In the genomic region with DNA sequence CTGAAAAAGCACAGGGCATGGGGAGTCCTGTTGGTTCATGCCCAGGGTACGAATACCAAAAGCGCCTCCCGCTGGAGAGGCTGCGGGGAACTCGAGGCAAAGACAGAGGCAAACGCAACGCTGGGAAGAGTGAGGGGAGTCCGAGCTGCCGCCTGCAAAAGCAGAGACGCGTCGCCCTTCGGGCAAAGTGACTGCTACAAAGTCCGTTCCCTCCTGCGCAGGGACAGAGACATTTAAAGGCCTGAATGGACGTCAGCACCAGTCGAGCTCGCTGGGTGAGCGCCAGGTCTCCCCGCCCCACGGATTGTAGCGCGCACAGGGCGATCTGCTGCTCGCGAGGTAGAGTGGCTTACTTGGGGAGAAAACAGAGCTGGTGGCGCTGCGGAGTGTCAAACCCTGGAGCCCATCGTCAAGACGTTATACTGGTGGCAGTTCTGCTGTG, we compare ENCODE assay signal across 12 cellular contexts.
DNase-seq lines count a peak whose midpoint lies in the region; ATAC-seq and TF ChIP-seq lines count a peak whose summit lies in the region.
"Had no signal": no experiment of that assay in that cellular context is flagged by ENCODE, and none has a peak within 500 bp of the region (broad histone marks: within the 10 kb centered on the region; RNA-seq: fewer than 3 reads in every experiment).

No MANE protein-coding gene starts in this region.

- H3K27me3 ChIP-seq in WERI-Rb-1 (ENCODE audit: insufficient read depth, low read depth, severe bottlenecking), result no peaks in the 10 kb centered on the region
- H3K27me3 ChIP-seq in psoas muscle (ENCODE audit: insufficient read depth in 3 of 3, low read length in 2 of 3), result peaks cover 0 to 23% (median 9%) of the 10 kb centered on the region in 3 donors

- H3K27ac ChIP-seq in HEK293 (ENCODE audit: extremely low read depth, low read depth, low read length) (no peak overlapping the region), WERI-Rb-1 (no peak overlapping the region), psoas muscle (no peak overlapping the region)

- 1% methylated on average over 30 of the region's 30 CpGs for WGBS in psoas muscle, 3 donors

- H3K9me3 ChIP-seq in HEK293 (ENCODE audit: control insufficient read depth, insufficient read depth, low read depth, low read length) (no peaks in the 10 kb centered on the region), WERI-Rb-1 (ENCODE audit: severe bottlenecking) (no peaks in the 10 kb centered on the region), psoas muscle (no peaks in the 10 kb centered on the region)

- peak overlapping the region; percentile 39 for H3K4me3 ChIP-seq in HEK293 (ENCODE audit: low read depth, low read length)
- H3K4me3 ChIP-seq in WERI-Rb-1 (ENCODE audit: low read depth, low read length), result peak overlapping the region; percentile 66
- H3K4me3 ChIP-seq in iPS-11a (ENCODE audit: low read depth, low read length), result peak overlapping the region; percentile 45
- H3K4me3 ChIP-seq in psoas muscle, result peak overlapping the region; percentile 28

- peak; percentile 69 for DNase-seq in WERI-Rb-1
- peak in 1 of 2 donors; percentile 21 for DNase-seq in psoas muscle
- DNase-seq in Kasumi-1 (lab: John Stamatoyannopoulos, UW), result no peak
- DNase-seq in SHP77 treated with DMSO at 0.1 percent for 48 hours (lab: John Stamatoyannopoulos, UW), result no peak
- DNase-seq in activated CD4-positive, alpha-beta T cell treated with anti-CD3 and anti-CD28 coated beads, Interleukin-2, amount 50 U/mL, for 48 hours, result no peak
- DNase-seq: activated T-cell treated with anti-CD3 and anti-CD28 coated beads, Interleukin-2, amount 50 U/mL, for 1 hour; HCEC 1CT; NCI-H345; T-helper 2 cell had no signal

- CTCF ChIA-PET in HEK293 (lab: Yijun Ruan, JAX), result interaction anchor here (1.0 kb wide), 1 partner anchor 189 kb away, joined by 5 read pairs; no protein-coding TSS in a partner anchor

- POLR2A ChIA-PET in HEK293 (lab: Yijun Ruan, JAX), result no interaction called here

- no peaks in the 10 kb centered on the region for H3K36me3 ChIP-seq in HEK293 (ENCODE audit: control insufficient read depth in 2 of 2, insufficient read depth in 1 of 2, low read length in 2 of 2)
- no peaks in the 10 kb centered on the region for H3K36me3 ChIP-seq in WERI-Rb-1
- H3K36me3 ChIP-seq in psoas muscle (ENCODE audit: insufficient read depth in 1 of 2, low read depth in 1 of 2), result no peaks in the 10 kb centered on the region

- no peak for ATAC-seq in psoas muscle
- ATAC-seq in GM21447 (IDR thresholded peaks at IDR 0.05; ENCODE audit: unreplicated experiment), result no peak

- TF ChIP-seq CTCF in HEK293 (tag by site-specific recombination; IDR thresholded peaks at IDR 0.05), result 0 out of 2 replicates have a peak, but pooled peaks have one; percentile 16
- TF ChIP-seq CTCF in WERI-Rb-1 (IDR thresholded peaks at IDR 0.05; ENCODE audit: low read depth, low read length), result peak; percentile 27; the same call in 1 of the 2 replicates
- TF ChIP-seq CTCF in psoas muscle (IDR thresholded peaks at IDR 0.05), result no peak

- intact Hi-C loops in psoas muscle (cut with DNase I), result no loop called here

- H3K4me1 ChIP-seq in HEK293 (ENCODE audit: control insufficient read depth, insufficient read depth, low read length) (no peaks in the 10 kb centered on the region; the same call in 1 of the 2 replicates), psoas muscle (no peaks in the 10 kb centered on the region)

TF ChIP-seq in HEK293, 187 proteins besides CTCF, POLR2A, EP300 and RAD21:
- TF ChIP-seq, protein P1, sequence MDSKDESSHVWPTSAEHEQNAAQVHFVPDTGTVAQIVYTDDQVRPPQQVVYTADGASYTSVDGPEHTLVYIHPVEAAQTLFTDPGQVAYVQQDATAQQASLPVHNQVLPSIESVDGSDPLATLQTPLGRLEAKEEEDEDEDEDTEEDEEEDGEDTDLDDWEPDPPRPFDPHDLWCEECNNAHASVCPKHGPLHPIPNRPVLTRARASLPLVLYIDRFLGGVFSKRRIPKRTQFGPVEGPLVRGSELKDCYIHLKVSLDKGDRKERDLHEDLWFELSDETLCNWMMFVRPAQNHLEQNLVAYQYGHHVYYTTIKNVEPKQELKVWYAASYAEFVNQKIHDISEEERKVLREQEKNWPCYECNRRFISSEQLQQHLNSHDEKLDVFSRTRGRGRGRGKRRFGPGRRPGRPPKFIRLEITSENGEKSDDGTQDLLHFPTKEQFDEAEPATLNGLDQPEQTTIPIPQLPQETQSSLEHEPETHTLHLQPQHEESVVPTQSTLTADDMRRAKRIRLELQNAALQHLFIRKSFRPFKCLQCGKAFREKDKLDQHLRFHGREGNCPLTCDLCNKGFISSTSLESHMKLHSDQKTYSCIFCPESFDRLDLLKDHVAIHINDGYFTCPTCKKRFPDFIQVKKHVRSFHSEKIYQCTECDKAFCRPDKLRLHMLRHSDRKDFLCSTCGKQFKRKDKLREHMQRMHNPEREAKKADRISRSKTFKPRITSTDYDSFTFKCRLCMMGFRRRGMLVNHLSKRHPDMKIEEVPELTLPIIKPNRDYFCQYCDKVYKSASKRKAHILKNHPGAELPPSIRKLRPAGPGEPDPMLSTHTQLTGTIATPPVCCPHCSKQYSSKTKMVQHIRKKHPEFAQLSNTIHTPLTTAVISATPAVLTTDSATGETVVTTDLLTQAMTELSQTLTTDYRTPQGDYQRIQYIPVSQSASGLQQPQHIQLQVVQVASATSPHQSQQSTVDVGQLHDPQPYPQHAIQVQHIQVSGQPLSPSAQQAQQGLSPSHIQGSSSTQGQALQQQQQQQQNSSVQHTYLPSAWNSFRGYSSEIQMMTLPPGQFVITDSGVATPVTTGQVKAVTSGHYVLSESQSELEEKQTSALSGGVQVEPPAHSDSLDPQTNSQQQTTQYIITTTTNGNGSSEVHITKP (tag by site-specific recombination; IDR thresholded peaks at IDR 0.05), result peak; percentile 51; the same call in 1 of the 2 replicates
- TF ChIP-seq ZNF335 (tag by site-specific recombination; conservative IDR thresholded peaks at IDR 0.05), result peak; percentile 60
- TF ChIP-seq, protein P2, sequence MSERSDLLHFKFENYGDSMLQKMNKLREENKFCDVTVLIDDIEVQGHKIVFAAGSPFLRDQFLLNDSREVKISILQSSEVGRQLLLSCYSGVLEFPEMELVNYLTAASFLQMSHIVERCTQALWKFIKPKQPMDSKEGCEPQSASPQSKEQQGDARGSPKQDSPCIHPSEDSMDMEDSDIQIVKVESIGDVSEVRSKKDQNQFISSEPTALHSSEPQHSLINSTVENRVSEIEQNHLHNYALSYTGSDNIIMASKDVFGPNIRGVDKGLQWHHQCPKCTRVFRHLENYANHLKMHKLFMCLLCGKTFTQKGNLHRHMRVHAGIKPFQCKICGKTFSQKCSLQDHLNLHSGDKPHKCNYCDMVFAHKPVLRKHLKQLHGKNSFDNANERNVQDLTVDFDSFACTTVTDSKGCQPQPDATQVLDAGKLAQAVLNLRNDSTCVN (tag by site-specific recombination; optimal IDR thresholded peaks at IDR 0.05), result peak; percentile 42
- no peak for TF ChIP-seq ZNF248 (tag by site-specific recombination; IDR thresholded peaks at IDR 0.05)
- no peak for TF ChIP-seq REPIN1 (tag by site-specific recombination; IDR thresholded peaks at IDR 0.05; ENCODE audit: low read depth)
- peak; percentile 47; the same call in 1 of the 2 replicates for TF ChIP-seq TRIM28 (IDR thresholded peaks at IDR 0.05; ENCODE audit: borderline replicate concordance, low read length)
- TF ChIP-seq KLF10 (tag by site-specific recombination; IDR thresholded peaks at IDR 0.05), result no peak
- TF ChIP-seq ZBTB17 (tag by site-specific recombination; IDR thresholded peaks at IDR 0.05), result peak; percentile 86
